ENCODE assay signal across 9 cellular contexts in genomic region chr7:6482307-6482706, GRCh38. TPM values are rescaled to one million over a fixed set of nuclear protein-coding genes. Genes with fewer than 3 reads are reported as not detected.
DNase-seq lines count a peak whose midpoint lies in the region; ATAC-seq and TF ChIP-seq lines count a peak whose summit lies in the region.
"Had no signal": no experiment of that assay in that cellular context is flagged by ENCODE, and none has a peak within 500 bp of the region (broad histone marks: within the 10 kb centered on the region; RNA-seq: fewer than 3 reads in every experiment).

No MANE protein-coding gene starts in this region.

- no peak overlapping the region for H2AFZ ChIP-seq in DND-41 (ENCODE audit: low read depth, low read length)
- H2AFZ ChIP-seq in OCI-LY7 (ENCODE audit: low read length): no peak overlapping the region

- H3K27me3 ChIP-seq in DND-41 (ENCODE audit: insufficient read depth, low read length, poor library complexity): no peaks in the 10 kb centered on the region

- H3K9me3 Mint-ChIP-seq in endothelial cell (ENCODE audit: unreplicated experiment): no peaks in the 10 kb centered on the region
- H3K9me3 Mint-ChIP-seq in osteocyte (ENCODE audit: unreplicated experiment): peaks cover 3% of the 10 kb centered on the region

- TSS peak; percentile 63 for BruUV-seq in OCI-LY7 (replicated peaks; lab: Mats Ljungman, UMichigan)

- CTCF ChIA-PET in OCI-LY7 (lab: Charles Lee; ENCODE audit: unreplicated experiment): no interaction called here

- no peak for ATAC-seq in DND-41 (ENCODE audit: insufficient read depth, low read depth)

- intact Hi-C loops in OCI-LY7 (cut with micrococcal nuclease; ENCODE audit: unreplicated experiment): no loop called here

- H3K4me2 ChIP-seq in DND-41 (ENCODE audit: insufficient read depth, low read length) (peak overlapping the region; percentile 80), OCI-LY7 (ENCODE audit: low read length) (peak overlapping the region; percentile 75)

- H3K36me3 Mint-ChIP-seq in endothelial cell (ENCODE audit: low read depth, unreplicated experiment) (peaks cover 12% of the 10 kb centered on the region), osteocyte (ENCODE audit: unreplicated experiment) (peaks cover 10% of the 10 kb centered on the region)

- peaks cover 73% of the 10 kb centered on the region for H3K79me2 ChIP-seq in DND-41 (ENCODE audit: insufficient read depth, low read length)
- peaks cover 65% of the 10 kb centered on the region for H3K79me2 ChIP-seq in OCI-LY7 (ENCODE audit: insufficient read depth, low read depth, low read length)

- H3K9me3 ChIP-seq in DND-41 (ENCODE audit: insufficient read depth, low read length, severe bottlenecking): no peaks in the 10 kb centered on the region
- no peaks in the 10 kb centered on the region for H3K9me3 ChIP-seq in OCI-LY7 (ENCODE audit: low read length)

- in situ Hi-C loops in GM13976 (cut with MboI; ENCODE audit: low sequenced_read_pairs, unreplicated experiment): no loop called here

- H3K27me3 Mint-ChIP-seq in endothelial cell (ENCODE audit: unreplicated experiment) (peaks cover 9% of the 10 kb centered on the region), osteocyte (ENCODE audit: unreplicated experiment) (no peaks in the 10 kb centered on the region)

- H4K20me1 ChIP-seq in DND-41 (ENCODE audit: insufficient read depth, low read length) (peaks cover 44% of the 10 kb centered on the region), OCI-LY7 (ENCODE audit: insufficient read depth, low read length) (peaks cover 27% of the 10 kb centered on the region)

- H3K4me1 Mint-ChIP-seq in endothelial cell (ENCODE audit: unreplicated experiment) (peaks cover 16% of the 10 kb centered on the region), osteocyte (ENCODE audit: unreplicated experiment) (peaks cover 45% of the 10 kb centered on the region)

- TF ChIP-seq CTCF in DND-41 (IDR thresholded peaks at IDR 0.05; ENCODE audit: borderline replicate concordance, extremely low read depth, low read length, poor library complexity, severe bottlenecking) (no peak), OCI-LY7 (conservative IDR thresholded peaks at IDR 0.05; ENCODE audit: low read length) (no peak), endothelial cell (IDR thresholded peaks at IDR 0.05; ENCODE audit: unreplicated experiment) (no peak), osteocyte (IDR thresholded peaks at IDR 0.05) (no peak), GM13976 (IDR thresholded peaks at IDR 0.05; ENCODE audit: borderline replicate concordance, control extremely low read depth, extremely low read depth, insufficient read depth, missing control alignments) (no peak)

- H3K36me3 ChIP-seq in DND-41 (ENCODE audit: insufficient read depth, low read length): peaks cover 29% of the 10 kb centered on the region
- peaks cover 38% of the 10 kb centered on the region for H3K36me3 ChIP-seq in OCI-LY7 (ENCODE audit: insufficient read depth, low read length)

- peak overlapping the region; percentile 80 for H3K9ac ChIP-seq in DND-41 (ENCODE audit: low read depth, low read length)

- H3K27ac ChIP-seq in DND-41 (ENCODE audit: low read length) (no peak overlapping the region; the same call in 1 of the 2 replicates), OCI-LY7 (ENCODE audit: low read depth, low read length, poor library complexity, severe bottlenecking) (no peak overlapping the region)

- peak overlapping the region; percentile 81 to 98; a peak in 3 of 4 replicates for H3K4me3 ChIP-seq in DND-41 (ENCODE audit: low read depth in 1 of 2, low read length in 2 of 2)
- peak overlapping the region; percentile 83 for H3K4me3 ChIP-seq in OCI-LY7 (ENCODE audit: low read depth, low read length, poor library complexity, severe bottlenecking)

- POLR2A ChIA-PET in OCI-LY7 (lab: Charles Lee): interaction anchor here (0.5 to 0.7 kb wide), 2 partner anchors 277 to 418 kb away, joined by 3 to 4 read pairs; no protein-coding TSS in a partner anchor

- DNase-seq in DND-41: no peak
- no peak for DNase-seq in OCI-LY7 (ENCODE audit: low spot score)
- DNase-seq in endothelial cell (ENCODE audit: low spot score): no peak
- DNase-seq in osteocyte (ENCODE audit: extremely low spot score, unreplicated experiment): no peak
- DNase-seq in RPMI8226: no peak
- DNase-seq in NCI-H2081 treated with DMSO at 0.1 percent for 48 hours (lab: John Stamatoyannopoulos, UW): no peak
- DNase-seq in GM13976 (ENCODE audit: low spot score): no peak
- no peak for DNase-seq in stimulated activated CD4-positive, alpha-beta T cell treated with anti-CD3 and anti-CD28 coated beads, Interleukin-12 subunit alpha, Interleukin-12 subunit beta, amount 100 ng/mL, for 4 hours
- DNase-seq: foreskin melanocyte had no signal

- H3K4me3 Mint-ChIP-seq in endothelial cell (ENCODE audit: unreplicated experiment) (peak overlapping the region; percentile 95), osteocyte (ENCODE audit: unreplicated experiment) (peak overlapping the region; percentile 96)

- H3K9me2 ChIP-seq in OCI-LY7 (ENCODE audit: insufficient read depth, low read length): no peaks in the 10 kb centered on the region

- H3K4me1 ChIP-seq in DND-41 (ENCODE audit: insufficient read depth, low read length) (peaks cover 46% of the 10 kb centered on the region), OCI-LY7 (ENCODE audit: insufficient read depth, low read length, poor library complexity, severe bottlenecking) (peaks cover 44% of the 10 kb centered on the region)

- H3K27ac Mint-ChIP-seq in endothelial cell (ENCODE audit: unreplicated experiment): no peak overlapping the region
- H3K27ac Mint-ChIP-seq in osteocyte (ENCODE audit: unreplicated experiment): peak overlapping the region; percentile 98

RNA-seq across cellular contexts. Expression of gene KDELR2, which starts 1.6 kb away (rescaled TPM):
- total RNA-seq in OCI-LY7 (2014; rRNA removed; shearing (Covaris generic)): 23.6 and 30.2 TPM in 2 replicates
- total RNA-seq in OCI-LY7 (2022) (62.1 and 63.4 TPM in 2 replicates), endothelial cell (ENCODE audit: unreplicated experiment) (105 TPM), osteocyte (196 and 197 TPM in 2 replicates)

RNA-seq across cellular contexts. Expression of gene DAGLB, which starts 34.6 kb away (rescaled TPM):
- 12.4 and 17.5 TPM in 2 replicates for total RNA-seq in OCI-LY7 (2014; rRNA removed; shearing (Covaris generic))
- 19.5 and 24.8 TPM in 2 replicates for total RNA-seq in OCI-LY7 (2022)
- total RNA-seq in endothelial cell (ENCODE audit: unreplicated experiment): 27.2 TPM
- total RNA-seq in osteocyte: 21.5 and 22.4 TPM in 2 replicates
